8 cellular contexts compared by ENCODE assay signal in genomic region chr17:43388198-43389021, GRCh38. TPM values are rescaled to one million over a fixed set of nuclear protein-coding genes. Genes with fewer than 3 reads are reported as not detected.
DNase-seq lines count a peak whose midpoint lies in the region; ATAC-seq and TF ChIP-seq lines count a peak whose summit lies in the region.

No MANE protein-coding gene starts in this region.

- H3K4me1 ChIP-seq in adipocyte (ENCODE audit: control insufficient read depth, insufficient read depth, low read length) (peaks cover 16% of the 10 kb centered on the region), transverse colon (peaks cover 6 to 21% (median 10%) of the 10 kb centered on the region in 4 donors)

- peak overlapping the region; percentile 98 for H3K9ac ChIP-seq in adipocyte (ENCODE audit: low read length)

- WGBS in transverse colon (ENCODE audit: low coverage in 1 of 2), 2 donors, result 1 to 3% methylated on average over 8 to 42 of the region's 42 CpGs

- H3K36me3 ChIP-seq in adipocyte (ENCODE audit: control insufficient read depth, insufficient read depth, low read length, severe bottlenecking) (no peaks in the 10 kb centered on the region), transverse colon (no peaks in the 10 kb centered on the region)

- peak overlapping the region; percentile 98 to 99 (median 99) for H3K27ac ChIP-seq in transverse colon

- peak; percentile 65 for ATAC-seq in HG02588 (IDR thresholded peaks at IDR 0.05; ENCODE audit: unreplicated experiment)

- DNase-seq in GM03348 (ENCODE audit: low spot score), result peak; percentile 90
- DNase-seq in NCI-H1417 (lab: John Stamatoyannopoulos, UW), result peak; percentile 90 to 97 (median 94)
- DNase-seq in SW 1271 (lab: John Stamatoyannopoulos, UW), result peak; percentile 58 to 92
- peak; percentile 96 for DNase-seq in adipocyte (ENCODE audit: low read depth)
- DNase-seq in cardiac septum (ENCODE audit: low spot score), result peak; percentile 97
- peak; percentile 95 for DNase-seq in pons (ENCODE audit: low spot score)
- peak; percentile 94 for DNase-seq in transverse colon

- H3K4me3 ChIP-seq in adipocyte (ENCODE audit: low read length) (peak overlapping the region; percentile 97), transverse colon (peak overlapping the region; percentile 57 to 71 (median 64))

- TF ChIP-seq POLR2A in transverse colon (IDR thresholded peaks at IDR 0.05), result peak; percentile 98

- H3K9me3 ChIP-seq in adipocyte (ENCODE audit: control insufficient read depth, low read length), result no peaks in the 10 kb centered on the region
- H3K9me3 ChIP-seq in transverse colon, result no peaks in the 10 kb centered on the region

- no peak for TF ChIP-seq EP300 in transverse colon (IDR thresholded peaks at IDR 0.05; ENCODE audit: low read depth)

- TF ChIP-seq CTCF in transverse colon (IDR thresholded peaks at IDR 0.05), result no peak

- intact Hi-C loops in cardiac septum (cut with DNase I), result loop anchor here (1.0 kb wide), 1 partner anchor 19 kb away; no protein-coding TSS in a partner anchor
- intact Hi-C loops in transverse colon (cut with DNase I; ENCODE audit: low total_unique reads), result loop anchor here (2.0 kb wide), 1 partner anchor 20 kb away; no protein-coding TSS in a partner anchor

- H3K27me3 ChIP-seq in adipocyte (replicated peaks; ENCODE audit: control insufficient read depth, insufficient read depth, low read length) (no peaks in the 10 kb centered on the region), transverse colon (no peaks in the 10 kb centered on the region)

- in situ Hi-C loops in transverse colon (cut with MboI; ENCODE audit: low pct_ligation_motif_present in 1 of 4, low pct_unique_long_range_greater_than_20kb in 1 of 4, low sequenced_read_pairs in 3 of 4), result no loop called here

RNA-seq across cellular contexts. Expression of gene ARL4D, which starts 10.4 kb away (rescaled TPM):
- total RNA-seq in cardiac septum, result 4.4 TPM
- total RNA-seq in transverse colon, result 10 to 100 TPM in 1 of 4 donors, 1 to 10 TPM in 3; 6.7 to 29.5 (median 8.8) TPM

Comparison
In these comparisons a context has a peak if more than half of its experiments do, and no peak if none do; other contexts are left out.
1. Peak in every context shown above with its lines: DNase-seq, ATAC-seq, H3K4me3 ChIP-seq and H3K27ac ChIP-seq.